37 cellular contexts compared by ENCODE assay signal in genomic region chr1:11042065-11042464, GRCh38. TPM values are rescaled to one million over a fixed set of nuclear protein-coding genes. Genes with fewer than 3 reads are reported as not detected.
DNase-seq lines count a peak whose midpoint lies in the region; ATAC-seq, FAIRE-seq and TF ChIP-seq lines count a peak whose summit lies in the region.
"Had no signal": no experiment of that assay in that cellular context is flagged by ENCODE, and none has a peak within 500 bp of the region (broad histone marks: within the 10 kb centered on the region; RNA-seq: fewer than 3 reads in every experiment).

No MANE protein-coding gene starts in this region.

- H2AK5ac ChIP-seq in IMR-90 (ENCODE audit: low read depth, low read length): no peak overlapping the region
- no peak overlapping the region for H2AK5ac ChIP-seq in H1 (ENCODE audit: low read depth, low read length)
- H2AK5ac ChIP-seq in H9 (ENCODE audit: insufficient read length, low read length): no peak overlapping the region

- no TSS peak for BruUV-seq in IMR-90 (replicated peaks; lab: Mats Ljungman, UMichigan)

- POLR2A ChIA-PET in HEK293 (lab: Yijun Ruan, JAX) (no interaction called here), IMR-90 (lab: Charles Lee; ENCODE audit: unreplicated experiment) (no interaction called here), H1 (lab: Charles Lee; ENCODE audit: partially characterized antibody) (interaction anchor here (1.0 to 2.1 kb wide), 2 partner anchors 10 kb away, joined by 3 to 16 read pairs; no protein-coding TSS in a partner anchor)

- H2BK120ac ChIP-seq in IMR-90 (ENCODE audit: low read depth, low read length) (no peak overlapping the region), H1 (replicated peaks; ENCODE audit: low read depth, low read length) (no peak overlapping the region), H9 (ENCODE audit: low read depth, low read length, poor library complexity, severe bottlenecking) (no peak overlapping the region)

- no peaks in the 10 kb centered on the region for H3K36me3 ChIP-seq in HEK293 (ENCODE audit: control insufficient read depth in 2 of 2, insufficient read depth in 1 of 2, low read length in 2 of 2)
- no peaks in the 10 kb centered on the region for H3K36me3 ChIP-seq in IMR-90 (ENCODE audit: control insufficient read depth, insufficient read depth, low read length)
- H3K36me3 ChIP-seq in H1 (ENCODE audit: control insufficient read depth in 2 of 4, insufficient read depth in 4 of 4, low read length in 3 of 4): no peaks in the 10 kb centered on the region
- no peaks in the 10 kb centered on the region for H3K36me3 ChIP-seq in WERI-Rb-1
- H3K36me3 ChIP-seq: BE2C; BLaER1; BLaER1 treated with 17β-estradiol and CSF1 and Interleukin-3, amounts not matched to agents 10 nM and 100 nM had no signal

- H3K23ac ChIP-seq in IMR-90 (ENCODE audit: low read depth, low read length) (no peak overlapping the region), H1 (ENCODE audit: insufficient read length) (no peak overlapping the region), H9 (ENCODE audit: insufficient read length, low read depth, low read length) (no peak overlapping the region)

- TF ChIP-seq RAD21 in IMR-90 (IDR thresholded peaks at IDR 0.05; ENCODE audit: low read length): no peak
- no peak for TF ChIP-seq RAD21 in H1 (IDR thresholded peaks at IDR 0.05 in 1 of 2, conservative IDR thresholded peaks at IDR 0.05 in 1 of 2; ENCODE audit: low read depth in 2 of 2, low read length in 2 of 2)

- intact Hi-C loops in IMR-90 (cut with micrococcal nuclease): no loop called here

- H3T11ph ChIP-seq in H9 (ENCODE audit: low read length): no peak overlapping the region

- H3K18ac ChIP-seq in IMR-90 (ENCODE audit: low read depth, low read length) (no peak overlapping the region), H1 (ENCODE audit: extremely low read depth, low read length) (no peak overlapping the region), H9 (ENCODE audit: insufficient read length, low read depth, low read length) (no peak overlapping the region)

- H2BK5ac ChIP-seq in IMR-90 (ENCODE audit: low read depth, low read length, poor library complexity, severe bottlenecking) (peak overlapping the region; percentile 11), H1 (ENCODE audit: low read depth, low read length) (no peak overlapping the region), H9 (ENCODE audit: insufficient read length, low read length) (no peak overlapping the region)

- H3K9me3 ChIP-seq in HEK293 (ENCODE audit: control insufficient read depth, insufficient read depth, low read depth, low read length) (no peaks in the 10 kb centered on the region), IMR-90 (ENCODE audit: control insufficient read depth, insufficient read depth, low read length) (no peaks in the 10 kb centered on the region), H1 (ENCODE audit: insufficient read depth in 2 of 2, low read depth in 1 of 2, low read length in 1 of 2) (no peaks in the 10 kb centered on the region), WERI-Rb-1 (ENCODE audit: severe bottlenecking) (no peaks in the 10 kb centered on the region), H9 (ENCODE audit: control insufficient read depth, low read depth, low read length) (no peaks in the 10 kb centered on the region)
- H3K9me3 ChIP-seq: A549; BE2C; BLaER1; BLaER1 treated with 17β-estradiol and CSF1 and Interleukin-3, amounts not matched to agents 10 nM and 100 nM; Caco-2 had no signal

- H3K79me2 ChIP-seq in H1 (ENCODE audit: control insufficient read depth in 1 of 2, insufficient read depth in 2 of 2, low read length in 2 of 2) (no peaks in the 10 kb centered on the region), H9 (ENCODE audit: insufficient read depth, low read length) (no peaks in the 10 kb centered on the region; the same call in 1 of the 2 replicates)

- H3K4me3 Mint-ChIP-seq in H9: no peak overlapping the region
- H3K4me3 Mint-ChIP-seq: B cell; CD14-positive monocyte; CD4-positive, alpha-beta memory T cell; CD4-positive, alpha-beta T cell; CD4-positive, CD25-positive, alpha-beta regulatory T cell; CD8-positive, alpha-beta memory T cell; CD8-positive, alpha-beta T cell had no signal

- ATAC-seq in IMR-90 (ENCODE audit: low read depth): no peak
- ATAC-seq: A549; CD8-positive, alpha-beta T cell had no signal

- H3K9me3 Mint-ChIP-seq in H9: no peaks in the 10 kb centered on the region
- H3K9me3 Mint-ChIP-seq: CD14-positive monocyte; CD4-positive, alpha-beta memory T cell; CD4-positive, alpha-beta T cell; CD4-positive, CD25-positive, alpha-beta regulatory T cell; CD8-positive, alpha-beta memory T cell; CD8-positive, alpha-beta T cell had no signal

- no peak for TF ChIP-seq EP300 in H1 (IDR thresholded peaks at IDR 0.05; ENCODE audit: borderline replicate concordance in 1 of 2, low read depth in 2 of 2, low read length in 2 of 2)

- no peak overlapping the region for H4K5ac ChIP-seq in IMR-90 (ENCODE audit: low read depth, low read length)
- no peak overlapping the region for H4K5ac ChIP-seq in H1 (ENCODE audit: insufficient read length, low read depth, low read length)
- no peak overlapping the region for H4K5ac ChIP-seq in H9 (ENCODE audit: insufficient read length, low read depth, low read length)

- no peaks in the 10 kb centered on the region for H3K9me1 ChIP-seq in IMR-90 (ENCODE audit: insufficient read depth, low read length)

- H3K79me1 ChIP-seq in IMR-90 (ENCODE audit: low read depth in 1 of 2, low read length in 2 of 2) (no peaks in the 10 kb centered on the region), H1 (ENCODE audit: low read depth, low read length) (no peaks in the 10 kb centered on the region), H9 (ENCODE audit: insufficient read depth, low read depth, low read length, poor library complexity, severe bottlenecking) (no peaks in the 10 kb centered on the region)

- WGBS in IMR-90 (ENCODE audit: extremely low coverage in 2 of 2, insufficient read length in 1 of 2), 2 experiments: 36% methylated on average over 3 of the region's 3 CpGs; no CpG with 5 or more reads in 1 of the 2 experiments
- 79 to 86% methylated on average over 1 to 3 of the region's 3 CpGs for WGBS in H1 (ENCODE audit: extremely low coverage in 1 of 2, insufficient coverage in 1 of 2, insufficient read length in 1 of 2, insufficient replicate concordance in 2 of 2, low coverage in 1 of 2, low lambda C conversion rate in 2 of 2, missing lambda C conversion rate in 1 of 2), 2 experiments
- 100% methylated on average over 2 of the region's 3 CpGs for WGBS in H9 (ENCODE audit: extremely low coverage, insufficient read length, low lambda C conversion rate)

- H3K56ac ChIP-seq in IMR-90 (ENCODE audit: extremely low read depth, insufficient read depth, low read length): no peak overlapping the region
- H3K56ac ChIP-seq in H1 (replicated peaks; ENCODE audit: insufficient read length, low read depth, low read length): peak overlapping the region; percentile 95
- H3K56ac ChIP-seq in H9 (ENCODE audit: insufficient read length, low read depth, low read length): no peak overlapping the region

- no peak overlapping the region for H2AFZ ChIP-seq in IMR-90 (replicated peaks; ENCODE audit: low read length, poor library complexity)
- no peak overlapping the region for H2AFZ ChIP-seq in H1 (ENCODE audit: low read length)
- H2AFZ ChIP-seq in H9 (ENCODE audit: low read length): no peak overlapping the region

- TF ChIP-seq POLR2A in IMR-90 (IDR thresholded peaks at IDR 0.05; ENCODE audit: low read depth, low read length) (no peak), H1 (IDR thresholded peaks at IDR 0.05; ENCODE audit: control extremely low read depth in 1 of 2, low read depth in 2 of 2, low read length in 2 of 2) (no peak)

- no peak overlapping the region for H3K9ac ChIP-seq in IMR-90 (ENCODE audit: low read depth, low read length)
- H3K9ac ChIP-seq in H1 (replicated peaks in 1 of 4; ENCODE audit: extremely low read depth in 1 of 4, low read depth in 3 of 4, low read length in 3 of 4): no peak overlapping the region
- no peak overlapping the region for H3K9ac ChIP-seq in H9 (ENCODE audit: extremely low read depth, insufficient read length, low read length)
- H3K9ac ChIP-seq: BLaER1; BLaER1 treated with 17β-estradiol and CSF1 and Interleukin-3, amounts not matched to agents 10 nM and 100 nM had no signal

- no peak overlapping the region for H3K4ac ChIP-seq in IMR-90 (ENCODE audit: low read depth, low read length)
- H3K4ac ChIP-seq in H1 (replicated peaks; ENCODE audit: insufficient read length, low read depth, low read length): no peak overlapping the region
- no peak overlapping the region for H3K4ac ChIP-seq in H9 (ENCODE audit: low read depth, low read length)

- H3K4me1 ChIP-seq in HEK293 (ENCODE audit: control insufficient read depth, insufficient read depth, low read length) (no peaks in the 10 kb centered on the region), IMR-90 (ENCODE audit: control insufficient read depth, insufficient read depth, low read length) (no peaks in the 10 kb centered on the region), H1 (replicated peaks in 1 of 4; ENCODE audit: control insufficient read depth in 3 of 4, insufficient read depth in 4 of 4, low read length in 3 of 4) (peaks cover 0 to 10% (median 1%) of the 10 kb centered on the region in 4 experiments; a peak in 4 of 7 replicates), H9 (ENCODE audit: insufficient read depth, low read length) (no peaks in the 10 kb centered on the region)
- H3K4me1 ChIP-seq: A549, BE2C, BLaER1, Caco-2 had no signal

- peaks cover 7% of the 10 kb centered on the region; the same call in 1 of the 2 replicates for H3K27me3 Mint-ChIP-seq in H9 (ENCODE audit: low read depth)

- no peak overlapping the region for H3K4me2 ChIP-seq in IMR-90 (ENCODE audit: low read depth, low read length)
- H3K4me2 ChIP-seq in H1 (ENCODE audit: insufficient read depth in 1 of 2, low read depth in 2 of 2, low read length in 2 of 2): no peak overlapping the region
- H3K4me2 ChIP-seq in H9 (ENCODE audit: insufficient read depth, insufficient read length, low read length): no peak overlapping the region
- H3K4me2 ChIP-seq: A549; BLaER1; BLaER1 treated with 17β-estradiol and CSF1 and Interleukin-3, amounts not matched to agents 10 nM and 100 nM had no signal

- no peak for FAIRE-seq in H1 (lab: Jason Lieb, UNC)
- FAIRE-seq: A204.1, A549, D721Med had no signal

- H3K14ac ChIP-seq in IMR-90 (replicated peaks; ENCODE audit: low read depth, low read length) (no peak overlapping the region), H1 (ENCODE audit: insufficient read length) (no peak overlapping the region), H9 (ENCODE audit: insufficient read depth, low read length) (no peak overlapping the region)

- peaks cover 6% of the 10 kb centered on the region for H3K27me3 ChIP-seq in IMR-90 (ENCODE audit: control insufficient read depth, insufficient read depth, low read length)
- H3K27me3 ChIP-seq in H1 (replicated peaks in 1 of 4; ENCODE audit: control insufficient read depth in 3 of 4, extremely low read depth in 1 of 4, insufficient read depth in 3 of 4, low read length in 3 of 4): no peaks in the 10 kb centered on the region
- H3K27me3 ChIP-seq in WERI-Rb-1 (ENCODE audit: insufficient read depth, low read depth, severe bottlenecking): no peaks in the 10 kb centered on the region
- no peaks in the 10 kb centered on the region for H3K27me3 ChIP-seq in H9 (ENCODE audit: insufficient read depth, low read length)
- H3K27me3 ChIP-seq: BE2C; BLaER1; BLaER1 treated with 17β-estradiol and CSF1 and Interleukin-3, amounts not matched to agents 10 nM and 100 nM had no signal

- H3K36me3 Mint-ChIP-seq in H9 (ENCODE audit: insufficient read depth in 1 of 3, low read depth in 3 of 3): peaks cover 0 to 1% (median 0%) of the 10 kb centered on the region in 3 experiments; a peak in 1 of 7 replicates
- H3K36me3 Mint-ChIP-seq: CD14-positive monocyte; CD4-positive, alpha-beta memory T cell; CD4-positive, CD25-positive, alpha-beta regulatory T cell; CD8-positive, alpha-beta memory T cell; CD8-positive, alpha-beta T cell had no signal

- H2AK9ac ChIP-seq in IMR-90 (replicated peaks; ENCODE audit: low read depth, low read length, poor library complexity): no peak overlapping the region

- in situ Hi-C loops in IMR-90 (cut with MboI; ENCODE audit: low sequenced_read_pairs): no loop called here

- H3K27ac ChIP-seq in HEK293 (ENCODE audit: extremely low read depth, low read depth, low read length) (no peak overlapping the region), IMR-90 (ENCODE audit: insufficient read depth, low read length) (no peak overlapping the region), H1 (ENCODE audit: low read depth, low read length) (no peak overlapping the region), WERI-Rb-1 (no peak overlapping the region), H9 (ENCODE audit: insufficient read length, low read depth, low read length) (no peak overlapping the region)
- H3K27ac ChIP-seq: 22Rv1; A549; BLaER1; BLaER1 treated with 17β-estradiol and CSF1 and Interleukin-3, amounts not matched to agents 10 nM and 100 nM; C4-2B had no signal

- dilution Hi-C loops in IMR-90 (cut with HindIII; ENCODE audit: low sequenced_read_pairs, unreplicated experiment): no loop called here

- H2BK15ac ChIP-seq in IMR-90 (ENCODE audit: low read depth, low read length) (no peak overlapping the region), H1 (ENCODE audit: low read length) (no peak overlapping the region), H9 (ENCODE audit: low read depth, low read length) (no peak overlapping the region)

- CTCF ChIA-PET in HEK293 (lab: Yijun Ruan, JAX) (interaction anchor here (0.6 to 1.0 kb wide), 3 partner anchors 22 to 794 kb away, joined by 3 to 4 read pairs (median 3); no protein-coding TSS in a partner anchor), IMR-90 (lab: Yijun Ruan, JAX) (no interaction called here), H1 (lab: Charles Lee; ENCODE audit: partially characterized antibody) (no interaction called here)

- no peak overlapping the region for H2BK20ac ChIP-seq in IMR-90 (ENCODE audit: low read depth, low read length)
- no peak overlapping the region for H2BK20ac ChIP-seq in H1 (ENCODE audit: low read length)
- no peak overlapping the region for H2BK20ac ChIP-seq in H9 (ENCODE audit: low read depth, low read length, poor library complexity, severe bottlenecking)

- no peak for TF ChIP-seq CTCF in HEK293 (tag by site-specific recombination; IDR thresholded peaks at IDR 0.05)
- no peak for TF ChIP-seq CTCF in IMR-90 (conservative IDR thresholded peaks at IDR 0.05; ENCODE audit: low read depth, low read length)
- no peak for TF ChIP-seq CTCF in H1 (IDR thresholded peaks at IDR 0.05; ENCODE audit: control extremely low read depth in 1 of 3, insufficient read depth in 1 of 3, low read depth in 1 of 3, low read length in 3 of 3)
- TF ChIP-seq CTCF in WERI-Rb-1 (IDR thresholded peaks at IDR 0.05; ENCODE audit: low read depth, low read length): no peak
- no peak for TF ChIP-seq CTCF in H9 (conservative IDR thresholded peaks at IDR 0.05)

- H4K91ac ChIP-seq in IMR-90 (ENCODE audit: insufficient read depth, low read depth, low read length) (no peak overlapping the region), H1 (replicated peaks; ENCODE audit: insufficient read length, low read length) (no peak overlapping the region), H9 (ENCODE audit: insufficient read length, low read depth, low read length) (no peak overlapping the region)

- H4K20me1 ChIP-seq in IMR-90 (ENCODE audit: insufficient read depth, low read length) (no peaks in the 10 kb centered on the region), H1 (replicated peaks in 1 of 2; ENCODE audit: control insufficient read depth in 1 of 2, insufficient read depth in 2 of 2, low read length in 2 of 2) (peaks cover 0 to 13% of the 10 kb centered on the region in 2 experiments), H9 (ENCODE audit: control insufficient read depth, insufficient read depth, insufficient read length) (peaks cover 4% of the 10 kb centered on the region)
- H4K20me1 ChIP-seq: BLaER1 had no signal

- H3K23me2 ChIP-seq in H1 (ENCODE audit: low read depth, low read length) (peaks cover 32% of the 10 kb centered on the region; the same call in 1 of the 2 replicates), H9 (ENCODE audit: insufficient read length, low read depth, low read length, poor library complexity, severe bottlenecking) (no peaks in the 10 kb centered on the region)

- H3K4me1 Mint-ChIP-seq in H9: peaks cover 4 to 5% of the 10 kb centered on the region in 2 experiments
- H3K4me1 Mint-ChIP-seq: CD14-positive monocyte had no signal

- no peak for DNase-seq in IMR-90
- DNase-seq in H1 (ENCODE audit: low read depth in 1 of 2, low spot score in 2 of 2): no peak
- no peak for DNase-seq in WERI-Rb-1
- DNase-seq in COR-L47 (lab: John Stamatoyannopoulos, UW): no peak
- DNase-seq in H9: no peak
- DNase-seq: 8988T; ACHN; AML-193; BE2C; C1 segment of cervical spinal cord; Caco-2; Calu3; CD4-positive, alpha-beta memory T cell; CD4-positive, alpha-beta T cell; CD4-positive, CD25-positive, alpha-beta regulatory T cell; CD8-positive, alpha-beta memory T cell; CD8-positive, alpha-beta T cell; DMS 273 treated with DMSO at 0.1 percent for 48 hours; DMS153; DMS53; DMS79; DMS79 treated with DMSO at 0.1 percent for 48 hours; DND-41; EL had no signal

- no peak overlapping the region for H4K8ac ChIP-seq in IMR-90 (ENCODE audit: low read depth in 2 of 2, low read length in 2 of 2)
- H4K8ac ChIP-seq in H1 (ENCODE audit: extremely low read depth, insufficient read depth, low read length): no peak overlapping the region
- H4K8ac ChIP-seq in H9 (replicated peaks; ENCODE audit: insufficient read length, low read depth, low read length): no peak overlapping the region

- H3K4me3 ChIP-seq in HEK293 (ENCODE audit: low read depth, low read length): no peak overlapping the region
- no peak overlapping the region for H3K4me3 ChIP-seq in IMR-90 (ENCODE audit: insufficient read depth, low read depth, low read length)
- H3K4me3 ChIP-seq in H1 (ENCODE audit: extremely low read depth in 1 of 4, insufficient read depth in 2 of 4, low read depth in 3 of 4, low read length in 4 of 4): no peak overlapping the region
- no peak overlapping the region for H3K4me3 ChIP-seq in WERI-Rb-1 (ENCODE audit: low read depth, low read length)
- H3K4me3 ChIP-seq: A549; BLaER1; BLaER1 treated with 17β-estradiol and CSF1 and Interleukin-3, amounts not matched to agents 10 nM and 100 nM had no signal

- H2BK12ac ChIP-seq in H1 (ENCODE audit: low read depth, low read length): no peak overlapping the region
- H2BK12ac ChIP-seq in H9 (ENCODE audit: insufficient read length, low read depth, low read length): no peak overlapping the region

- no peak overlapping the region for H3K27ac Mint-ChIP-seq in H9
- H3K27ac Mint-ChIP-seq: B cell; CD14-positive monocyte; CD4-positive, alpha-beta memory T cell; CD4-positive, alpha-beta T cell; CD4-positive, CD25-positive, alpha-beta regulatory T cell; CD8-positive, alpha-beta memory T cell; CD8-positive, alpha-beta T cell had no signal

RNA-seq across cellular contexts. Expression of gene MASP2, which starts 5.0 kb away (rescaled TPM):
- total RNA-seq in IMR-90 (2012; rRNA removed): not detected in 2 replicates
- polyA plus RNA-seq in IMR-90 (2012; rRNA removed): 0.03 and 0.04 TPM in 2 replicates
- polyA plus RNA-seq in IMR-90 (2012; cell fraction: cytosol; rRNA removed): 0.01 TPM in 1 of 2 replicates, not detected in the other
- 0.13 and 0.34 TPM in 2 replicates for polyA plus RNA-seq in IMR-90 (2012; cell fraction: nucleus; rRNA removed; ENCODE audit: low replicate concordance)
- 0.90 and 1.2 TPM in 2 replicates for total RNA-seq in H1 (2021; fragmentation: NEBNext Ultra II Directional; extraction: Animal tissue kit (Norgen Biotek cat#: 25700))
- 0.54 and 0.78 TPM in 2 replicates for polyA plus RNA-seq in H1 (2011; rRNA removed)
- 0.43 TPM for polyA plus RNA-seq in H1 (2011; cell fraction: cytosol; rRNA removed)
- 2.1 TPM for polyA plus RNA-seq in H1 (2011; cell fraction: nucleus; rRNA removed)
- polyA plus RNA-seq in H1 (2012, experiment 1 of 2): 2.7 to 2.9 TPM (median 2.8 TPM) in 4 replicates
- 0.77 TPM for polyA plus RNA-seq in H1 (2012, experiment 2 of 2)
- 0.61 TPM for polyA plus RNA-seq in H1 (2013, experiment 1 of 2)
- polyA plus RNA-seq in H1 (2013, experiment 2 of 2): 0.72 TPM
- 0.29 and 0.63 TPM in 2 replicates for polyA minus RNA-seq in H1 (2011; rRNA and poly(A)+ RNA removed)
- not detected for polyA minus RNA-seq in H1 (2011; cell fraction: cytosol; rRNA and poly(A)+ RNA removed)
- polyA minus RNA-seq in H1 (2011; cell fraction: nucleus; rRNA and poly(A)+ RNA removed): 1.2 TPM
- 0.46 and 0.57 TPM in 2 replicates for total RNA-seq in H9 (2021)
- total RNA-seq: B cell; Calu3; CD4-positive, alpha-beta memory T cell; CD4-positive, CD25-positive, alpha-beta regulatory T cell; Daoy had no signal
- polyA plus RNA-seq: AG04450; BJ; CD14-positive monocyte; CD8-positive, alpha-beta memory T cell had no signal

RNA-seq across cellular contexts. Expression of gene SRM, which starts 17.8 kb away (rescaled TPM):
- total RNA-seq in IMR-90 (2012; rRNA removed) (23.1 and 25.6 TPM in 2 replicates), H9 (2021) (196 and 212 TPM in 2 replicates)
- polyA plus RNA-seq in IMR-90 (2012; rRNA removed) (160 and 203 TPM in 2 replicates), H1 (2011; rRNA removed) (110 and 182 TPM in 2 replicates)
- 336 and 350 TPM in 2 replicates for polyA plus RNA-seq in IMR-90 (2012; cell fraction: cytosol; rRNA removed)
- polyA plus RNA-seq in IMR-90 (2012; cell fraction: nucleus; rRNA removed; ENCODE audit: low replicate concordance): 66.9 and 159 TPM in 2 replicates
- 206 and 208 TPM in 2 replicates for total RNA-seq in H1 (2021; fragmentation: NEBNext Ultra II Directional; extraction: Animal tissue kit (Norgen Biotek cat#: 25700))
- polyA plus RNA-seq in H1 (2011; cell fraction: cytosol; rRNA removed): 94.1 TPM
- polyA plus RNA-seq in H1 (2011; cell fraction: nucleus; rRNA removed): 133 TPM
- polyA plus RNA-seq in H1 (2012, experiment 1 of 2): 123 to 274 TPM (median 235 TPM) in 4 replicates
- polyA plus RNA-seq in H1 (2012, experiment 2 of 2): 289 TPM
- 291 TPM for polyA plus RNA-seq in H1 (2013, experiment 1 of 2)
- 264 TPM for polyA plus RNA-seq in H1 (2013, experiment 2 of 2)
- polyA minus RNA-seq in H1 (2011; rRNA and poly(A)+ RNA removed): 78.0 and 108 TPM in 2 replicates
- 134 TPM for polyA minus RNA-seq in H1 (2011; cell fraction: cytosol; rRNA and poly(A)+ RNA removed)
- 86.5 TPM for polyA minus RNA-seq in H1 (2011; cell fraction: nucleus; rRNA and poly(A)+ RNA removed)

RNA-seq across cellular contexts. Expression of gene TARDBP, which starts 29.6 kb away (rescaled TPM):
- total RNA-seq in IMR-90 (2012; rRNA removed) (36.7 and 98.0 TPM in 2 replicates), H9 (2021) (207 and 209 TPM in 2 replicates)
- polyA plus RNA-seq in IMR-90 (2012; rRNA removed) (161 and 196 TPM in 2 replicates), H1 (2011; rRNA removed) (121 and 144 TPM in 2 replicates)
- polyA plus RNA-seq in IMR-90 (2012; cell fraction: cytosol; rRNA removed): 51.4 and 70.0 TPM in 2 replicates
- 55.1 and 182 TPM in 2 replicates for polyA plus RNA-seq in IMR-90 (2012; cell fraction: nucleus; rRNA removed; ENCODE audit: low replicate concordance)
- total RNA-seq in H1 (2021; fragmentation: NEBNext Ultra II Directional; extraction: Animal tissue kit (Norgen Biotek cat#: 25700)): 232 and 240 TPM in 2 replicates
- polyA plus RNA-seq in H1 (2011; cell fraction: cytosol; rRNA removed): 216 TPM
- 92.6 TPM for polyA plus RNA-seq in H1 (2011; cell fraction: nucleus; rRNA removed)
- polyA plus RNA-seq in H1 (2012, experiment 1 of 2): 239 to 401 TPM (median 318 TPM) in 4 replicates
- 40.2 TPM for polyA plus RNA-seq in H1 (2012, experiment 2 of 2)
- 183 TPM for polyA plus RNA-seq in H1 (2013, experiment 1 of 2)
- 175 TPM for polyA plus RNA-seq in H1 (2013, experiment 2 of 2)
- 122 and 124 TPM in 2 replicates for polyA minus RNA-seq in H1 (2011; rRNA and poly(A)+ RNA removed)
- 148 TPM for polyA minus RNA-seq in H1 (2011; cell fraction: cytosol; rRNA and poly(A)+ RNA removed)
- 132 TPM for polyA minus RNA-seq in H1 (2011; cell fraction: nucleus; rRNA and poly(A)+ RNA removed)

RNA-seq across cellular contexts. Expression of gene EXOSC10, which starts 57.6 kb away (rescaled TPM):
- 56.4 and 64.5 TPM in 2 replicates for total RNA-seq in IMR-90 (2012; rRNA removed)
- polyA plus RNA-seq in IMR-90 (2012; rRNA removed): 63.5 and 66.0 TPM in 2 replicates
- 19.2 and 19.7 TPM in 2 replicates for polyA plus RNA-seq in IMR-90 (2012; cell fraction: cytosol; rRNA removed)
- polyA plus RNA-seq in IMR-90 (2012; cell fraction: nucleus; rRNA removed; ENCODE audit: low replicate concordance): 97.8 and 214 TPM in 2 replicates
- total RNA-seq in H1 (2021; fragmentation: NEBNext Ultra II Directional; extraction: Animal tissue kit (Norgen Biotek cat#: 25700)): 77.3 and 86.1 TPM in 2 replicates
- polyA plus RNA-seq in H1 (2011; rRNA removed): 44.1 and 57.9 TPM in 2 replicates
- 71.8 TPM for polyA plus RNA-seq in H1 (2011; cell fraction: cytosol; rRNA removed)
- 104 TPM for polyA plus RNA-seq in H1 (2011; cell fraction: nucleus; rRNA removed)
- polyA plus RNA-seq in H1 (2012, experiment 1 of 2): 68.8 to 78.7 TPM (median 73.7 TPM) in 4 replicates
- polyA plus RNA-seq in H1 (2012, experiment 2 of 2): 13.8 TPM
- 55.9 TPM for polyA plus RNA-seq in H1 (2013, experiment 1 of 2)
- 52.2 TPM for polyA plus RNA-seq in H1 (2013, experiment 2 of 2)
- polyA minus RNA-seq in H1 (2011; rRNA and poly(A)+ RNA removed): 66.7 and 90.4 TPM in 2 replicates
- polyA minus RNA-seq in H1 (2011; cell fraction: cytosol; rRNA and poly(A)+ RNA removed): 33.6 TPM
- polyA minus RNA-seq in H1 (2011; cell fraction: nucleus; rRNA and poly(A)+ RNA removed): 74.2 TPM
- total RNA-seq in H9 (2021): 83.4 and 89.0 TPM in 2 replicates
